In the genomic region with DNA sequence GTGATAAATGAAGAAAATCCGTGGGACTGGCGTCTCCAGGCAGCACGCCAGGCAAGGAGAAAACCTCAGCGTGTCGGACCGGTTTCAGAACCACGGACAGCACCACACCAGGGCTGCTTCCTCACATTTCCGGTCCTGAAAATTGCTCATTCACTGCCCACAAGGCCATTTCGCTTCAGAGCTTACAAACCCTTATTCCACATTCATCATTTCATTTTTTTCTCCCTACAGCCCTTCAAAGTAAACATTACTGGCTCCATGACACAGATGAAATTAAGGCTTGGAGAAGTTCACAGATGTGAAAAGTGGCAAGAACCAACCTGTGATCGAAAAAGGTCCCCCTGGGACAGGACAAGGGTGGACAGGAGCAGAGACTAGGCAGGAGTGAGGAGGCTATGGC, we compare ENCODE assay signal across 9 cellular contexts. TPM values are rescaled to one million over a fixed set of nuclear protein-coding genes. Genes with fewer than 3 reads are reported as not detected.
A peak's percentile ranks its signal among the peaks of the same experiment; 100 is the strongest.
DNase-seq lines count a peak whose midpoint lies in the region; ATAC-seq, FAIRE-seq and TF ChIP-seq lines count a peak whose summit lies in the region.
"Had no signal": no experiment of that assay in that cellular context is flagged by ENCODE, and none has a peak within 500 bp of the region (broad histone marks: within the 10 kb centered on the region; RNA-seq: fewer than 3 reads in every experiment).

No MANE protein-coding gene starts in this region.

- intact Hi-C loops in mammary epithelial cell (cut with micrococcal nuclease), result no loop called here
- intact Hi-C loops in HepG2 (cut with micrococcal nuclease; ENCODE audit: unreplicated experiment), result no loop called here

- TF ChIP-seq EP300 in HepG2 (IDR thresholded peaks at IDR 0.05; ENCODE audit: low read depth in 2 of 2, low read length in 2 of 2), result no peak
- no peak for TF ChIP-seq EP300 in HepG2 (CRISPR knock-in tag; IDR thresholded peaks at IDR 0.05; ENCODE audit: borderline replicate concordance)

- BruUV-seq in mammary epithelial cell (replicated peaks; lab: Mats Ljungman, UMichigan) (no TSS peak), HepG2 (replicated peaks; lab: Mats Ljungman, UMichigan) (no TSS peak)

- H3K36me3 ChIP-seq in mammary epithelial cell (ENCODE audit: insufficient read depth, low read length) (no peaks in the 10 kb centered on the region), HepG2 (replicated peaks in 1 of 2; ENCODE audit: control insufficient read depth in 1 of 2, insufficient read depth in 2 of 2, low read length in 2 of 2) (no peaks in the 10 kb centered on the region)

- H4K20me1 ChIP-seq in mammary epithelial cell (ENCODE audit: insufficient read depth, low read length), result no peaks in the 10 kb centered on the region
- H4K20me1 ChIP-seq in HepG2 (ENCODE audit: insufficient read depth, low read length), result no peaks in the 10 kb centered on the region

- H3K27me3 ChIP-seq in mammary epithelial cell (ENCODE audit: insufficient read depth, low read length) (no peaks in the 10 kb centered on the region), HepG2 (ENCODE audit: control insufficient read depth in 1 of 2, insufficient read depth in 2 of 2, low read length in 2 of 2) (peaks cover 0 to under 1% of the 10 kb centered on the region in 2 experiments; a peak in 2 of 5 replicates)

- ATAC-seq in HepG2 (no peak), GM21526 (IDR thresholded peaks at IDR 0.05; ENCODE audit: low FRiP score, unreplicated experiment) (no peak), GM21786 (IDR thresholded peaks at IDR 0.05; ENCODE audit: unreplicated experiment) (no peak)

- 20% methylated on average over 6 of the region's 10 CpGs for WGBS in mammary epithelial cell (ENCODE audit: low coverage, missing lambda C conversion rate)
- 12% methylated on average over 10 of the region's 10 CpGs for WGBS in HepG2 (ENCODE audit: low lambda C conversion rate)

- peak; percentile 15 for FAIRE-seq in HepG2 (lab: Jason Lieb, UNC)

- TF ChIP-seq CTCF in mammary epithelial cell (conservative IDR thresholded peaks at IDR 0.05 in 1 of 2, IDR thresholded peaks at IDR 0.05 in 1 of 2; ENCODE audit: extremely low read depth in 1 of 2, insufficient read depth in 1 of 2, low read depth in 1 of 2, low read length in 2 of 2) (no peak), HepG2 (CRISPR knock-in tag; IDR thresholded peaks at IDR 0.05) (no peak)

- POLR2A ChIA-PET in HepG2 (lab: Yijun Ruan, JAX), result no interaction called here

- no peak overlapping the region for H3K4me2 ChIP-seq in mammary epithelial cell (ENCODE audit: insufficient read depth, low read depth, low read length)
- H3K4me2 ChIP-seq in HepG2 (ENCODE audit: low read depth, low read length), result no peak overlapping the region

- in situ Hi-C loops in mammary epithelial cell (cut with MboI; ENCODE audit: low sequenced_read_pairs in 2 of 2) (no loop called here), HepG2 (cut with HindIII; ENCODE audit: extremely low pct_ligation_motif_present, low pct_unique_long_range_greater_than_20kb) (no loop called here)

- H3K9me3 ChIP-seq in mammary epithelial cell (replicated peaks; ENCODE audit: insufficient read depth, low read length) (no peaks in the 10 kb centered on the region), HepG2 (ENCODE audit: low read length) (no peaks in the 10 kb centered on the region)

- no peak overlapping the region for H3K27ac ChIP-seq in mammary epithelial cell (ENCODE audit: insufficient read depth, low read depth, low read length)
- H3K27ac ChIP-seq in HepG2 (ENCODE audit: extremely low read length, insufficient read depth, low read length), result no peak overlapping the region

- dilution Hi-C loops in mammary epithelial cell (cut with HindIII; ENCODE audit: low sequenced_read_pairs), result no loop called here

- H2AFZ ChIP-seq in mammary epithelial cell (ENCODE audit: low read depth, low read length) (no peak overlapping the region), HepG2 (ENCODE audit: low read length) (no peak overlapping the region)

- H3K9ac ChIP-seq in mammary epithelial cell (ENCODE audit: insufficient read depth, low read length) (no peak overlapping the region), HepG2 (ENCODE audit: insufficient read depth, low read depth, low read length) (no peak overlapping the region)

- H3K79me2 ChIP-seq in mammary epithelial cell (ENCODE audit: insufficient read depth, low read length), result no peaks in the 10 kb centered on the region
- no peaks in the 10 kb centered on the region for H3K79me2 ChIP-seq in HepG2 (ENCODE audit: insufficient read depth, low read length)

- CTCF ChIA-PET in mammary epithelial cell (lab: Charles Lee; ENCODE audit: low non-redundant PET), result no interaction called here
- CTCF ChIA-PET in HepG2 (lab: Yijun Ruan, JAX; ENCODE audit: low intra/inter-chr PET ratio, low total read pairs), result no interaction called here

- peak; percentile 9 for DNase-seq in NK-92 treated with Interleukin-12 subunit alpha and Interleukin-12 subunit beta, amount 100 ng/mL, for 24 hours (lab: John Stamatoyannopoulos, UW)
- DNase-seq in NK-92 (lab: John Stamatoyannopoulos, UW; ENCODE audit: unreplicated experiment) (no peak), SKM-1 treated with dmso at 0.1 percent for 144 hours (lab: John Stamatoyannopoulos, UW; ENCODE audit: unreplicated experiment) (peak; percentile 25), mammary epithelial cell (peak; percentile 70), HepG2 (ENCODE audit: low spot score) (peak; percentile 49), superior temporal gyrus (ENCODE audit: extremely low spot score) (peak; percentile 70)
- DNase-seq: activated B cell treated with CpG ODN at 0.5 μM for 24 hours had no signal

- H3K4me1 ChIP-seq in mammary epithelial cell (ENCODE audit: insufficient read depth, low read length) (peaks cover 16% of the 10 kb centered on the region), HepG2 (ENCODE audit: insufficient read depth, low read length) (peaks cover 12% of the 10 kb centered on the region)

- TF ChIP-seq POLR2A in HepG2 (IDR thresholded peaks at IDR 0.05; ENCODE audit: insufficient read depth in 1 of 2, low read depth in 2 of 2, low read length in 2 of 2), result no peak

- TF ChIP-seq RAD21 in HepG2 (CRISPR knock-in tag; IDR thresholded peaks at IDR 0.05), result no peak

- no peak overlapping the region for H3K4me3 ChIP-seq in mammary epithelial cell (replicated peaks in 1 of 3; ENCODE audit: insufficient read depth in 1 of 3, low read depth in 2 of 3, low read length in 3 of 3)
- no peak overlapping the region for H3K4me3 ChIP-seq in HepG2 (replicated peaks in 1 of 3; ENCODE audit: insufficient read depth in 1 of 3, low read depth in 2 of 3, low read length in 3 of 3)

RNA-seq across cellular contexts. Expression of a gene that starts 1.5 kb away (rescaled TPM):
- 1 to 10 TPM; 4.7 to 8.7 TPM for total RNA-seq in mammary epithelial cell
- 3.7 TPM for polyA plus RNA-seq in mammary epithelial cell
- 7.2 TPM for polyA minus RNA-seq in mammary epithelial cell
- total RNA-seq in HepG2 (2016; rRNA removed; fragmentation: Illumina TruSeq; extraction: Trizol), result 2.0 and 2.1 TPM in 2 replicates
- 0.20 and 0.26 TPM in 2 replicates for total RNA-seq in HepG2 (2016; cell fraction: cytosol; rRNA removed; fragmentation: Illumina TruSeq; extraction: Trizol; ENCODE audit: low read depth)
- 1.6 and 2.0 TPM in 2 replicates for total RNA-seq in HepG2 (2016; cell fraction: insoluble cytoplasmic fraction; rRNA removed; fragmentation: Illumina TruSeq; extraction: Trizol)
- 0.71 and 0.79 TPM in 2 replicates for total RNA-seq in HepG2 (2016; cell fraction: membrane; rRNA removed; fragmentation: Illumina TruSeq; extraction: Trizol)
- 1.4 and 1.8 TPM in 2 replicates for total RNA-seq in HepG2 (2016; cell fraction: nucleus; rRNA removed; fragmentation: Illumina TruSeq; extraction: Trizol)
- polyA plus RNA-seq in HepG2 (2011; rRNA removed), result 0.32 and 0.56 TPM in 2 replicates
- 0.31 and 0.34 TPM in 2 replicates for polyA plus RNA-seq in HepG2 (2011; cell fraction: cytosol; rRNA removed)
- 0.50 and 0.62 TPM in 2 replicates for polyA plus RNA-seq in HepG2 (2011; cell fraction: nucleus; rRNA removed)
- polyA plus RNA-seq in HepG2 (2012), result 0.59 and 0.60 TPM in 2 replicates
- 0.09 TPM in 2 replicates for polyA plus RNA-seq in HepG2 (2016; cell fraction: cytosol; fragmentation: Illumina TruSeq; extraction: Trizol; ENCODE audit: low read depth)
- 1.4 and 1.7 TPM in 2 replicates for polyA plus RNA-seq in HepG2 (2016; cell fraction: insoluble cytoplasmic fraction; fragmentation: Illumina TruSeq; extraction: Trizol; ENCODE audit: low read depth)
- 0.34 and 0.43 TPM in 2 replicates for polyA plus RNA-seq in HepG2 (2016; cell fraction: membrane; fragmentation: Illumina TruSeq; extraction: Trizol; ENCODE audit: low read depth)
- polyA plus RNA-seq in HepG2 (2016; cell fraction: nucleus; fragmentation: Illumina TruSeq; extraction: Trizol; ENCODE audit: insufficient read depth, low read depth), result 1.1 and 1.6 TPM in 2 replicates
- 0.62 and 3.2 TPM in 2 replicates for polyA minus RNA-seq in HepG2 (2011; rRNA and poly(A)+ RNA removed; ENCODE audit: low replicate concordance)
- polyA minus RNA-seq in HepG2 (2011; cell fraction: cytosol; rRNA and poly(A)+ RNA removed), result 0.70 and 0.99 TPM in 2 replicates
- 0.87 and 0.90 TPM in 2 replicates for polyA minus RNA-seq in HepG2 (2011; cell fraction: nucleus; rRNA and poly(A)+ RNA removed)

RNA-seq across cellular contexts. Expression of a gene that starts 18.9 kb away (rescaled TPM):
- total RNA-seq in mammary epithelial cell (1 to 10 TPM in 1 of 2 donors, not detected in 1; 1.2 TPM), HepG2 (2016; rRNA removed; fragmentation: Illumina TruSeq; extraction: Trizol) (not detected in 2 replicates)
- polyA plus RNA-seq in mammary epithelial cell (0.42 TPM), HepG2 (2011; rRNA removed) (not detected in 2 replicates)
- not detected for polyA minus RNA-seq in mammary epithelial cell
- not detected in 2 replicates for total RNA-seq in HepG2 (2016; cell fraction: cytosol; rRNA removed; fragmentation: Illumina TruSeq; extraction: Trizol; ENCODE audit: low read depth)
- total RNA-seq in HepG2 (2016; cell fraction: insoluble cytoplasmic fraction; rRNA removed; fragmentation: Illumina TruSeq; extraction: Trizol), result not detected in 2 replicates
- not detected in 2 replicates for total RNA-seq in HepG2 (2016; cell fraction: membrane; rRNA removed; fragmentation: Illumina TruSeq; extraction: Trizol)
- not detected in 2 replicates for total RNA-seq in HepG2 (2016; cell fraction: nucleus; rRNA removed; fragmentation: Illumina TruSeq; extraction: Trizol)
- not detected in 2 replicates for polyA plus RNA-seq in HepG2 (2011; cell fraction: cytosol; rRNA removed)
- not detected in 2 replicates for polyA plus RNA-seq in HepG2 (2011; cell fraction: nucleus; rRNA removed)
- not detected in 2 replicates for polyA plus RNA-seq in HepG2 (2012)
- polyA plus RNA-seq in HepG2 (2016; cell fraction: cytosol; fragmentation: Illumina TruSeq; extraction: Trizol; ENCODE audit: low read depth), result not detected in 2 replicates
- polyA plus RNA-seq in HepG2 (2016; cell fraction: insoluble cytoplasmic fraction; fragmentation: Illumina TruSeq; extraction: Trizol; ENCODE audit: low read depth), result not detected in 2 replicates
- polyA plus RNA-seq in HepG2 (2016; cell fraction: membrane; fragmentation: Illumina TruSeq; extraction: Trizol; ENCODE audit: low read depth), result not detected in 2 replicates
- not detected in 2 replicates for polyA plus RNA-seq in HepG2 (2016; cell fraction: nucleus; fragmentation: Illumina TruSeq; extraction: Trizol; ENCODE audit: insufficient read depth, low read depth)
- not detected in 2 replicates for polyA minus RNA-seq in HepG2 (2011; rRNA and poly(A)+ RNA removed; ENCODE audit: low replicate concordance)
- not detected in 2 replicates for polyA minus RNA-seq in HepG2 (2011; cell fraction: cytosol; rRNA and poly(A)+ RNA removed)
- polyA minus RNA-seq in HepG2 (2011; cell fraction: nucleus; rRNA and poly(A)+ RNA removed), result not detected in 2 replicates
- total RNA-seq: activated B cell treated with CpG ODN at 0.5 μM for 24 hours had no signal

RNA-seq across cellular contexts. Expression of a gene that starts 19.0 kb away (rescaled TPM):
- total RNA-seq in mammary epithelial cell (not detected), HepG2 (2016; rRNA removed; fragmentation: Illumina TruSeq; extraction: Trizol) (not detected in 2 replicates)
- polyA plus RNA-seq in mammary epithelial cell (not detected), HepG2 (2011; rRNA removed) (not detected in 2 replicates)
- polyA minus RNA-seq in mammary epithelial cell, result not detected
- not detected in 2 replicates for total RNA-seq in HepG2 (2016; cell fraction: cytosol; rRNA removed; fragmentation: Illumina TruSeq; extraction: Trizol; ENCODE audit: low read depth)
- not detected in 2 replicates for total RNA-seq in HepG2 (2016; cell fraction: insoluble cytoplasmic fraction; rRNA removed; fragmentation: Illumina TruSeq; extraction: Trizol)
- not detected in 2 replicates for total RNA-seq in HepG2 (2016; cell fraction: membrane; rRNA removed; fragmentation: Illumina TruSeq; extraction: Trizol)
- total RNA-seq in HepG2 (2016; cell fraction: nucleus; rRNA removed; fragmentation: Illumina TruSeq; extraction: Trizol), result not detected in 2 replicates
- not detected in 2 replicates for polyA plus RNA-seq in HepG2 (2011; cell fraction: cytosol; rRNA removed)
- not detected in 2 replicates for polyA plus RNA-seq in HepG2 (2011; cell fraction: nucleus; rRNA removed)
- not detected in 2 replicates for polyA plus RNA-seq in HepG2 (2012)
- polyA plus RNA-seq in HepG2 (2016; cell fraction: cytosol; fragmentation: Illumina TruSeq; extraction: Trizol; ENCODE audit: low read depth), result not detected in 2 replicates
- polyA plus RNA-seq in HepG2 (2016; cell fraction: insoluble cytoplasmic fraction; fragmentation: Illumina TruSeq; extraction: Trizol; ENCODE audit: low read depth), result not detected in 2 replicates
- not detected in 2 replicates for polyA plus RNA-seq in HepG2 (2016; cell fraction: membrane; fragmentation: Illumina TruSeq; extraction: Trizol; ENCODE audit: low read depth)
- not detected in 2 replicates for polyA plus RNA-seq in HepG2 (2016; cell fraction: nucleus; fragmentation: Illumina TruSeq; extraction: Trizol; ENCODE audit: insufficient read depth, low read depth)
- polyA minus RNA-seq in HepG2 (2011; rRNA and poly(A)+ RNA removed; ENCODE audit: low replicate concordance), result 0.07 TPM in 1 of 2 replicates, not detected in the other
- polyA minus RNA-seq in HepG2 (2011; cell fraction: cytosol; rRNA and poly(A)+ RNA removed), result not detected in 2 replicates
- polyA minus RNA-seq in HepG2 (2011; cell fraction: nucleus; rRNA and poly(A)+ RNA removed), result not detected in 2 replicates
- total RNA-seq: activated B cell treated with CpG ODN at 0.5 μM for 24 hours had no signal

RNA-seq across cellular contexts. Expression of a gene that starts 35.8 kb away (rescaled TPM):
- 10 to 100 TPM; 47.4 to 48.8 TPM for total RNA-seq in mammary epithelial cell
- 39.2 TPM for polyA plus RNA-seq in mammary epithelial cell
- polyA minus RNA-seq in mammary epithelial cell, result 36.0 TPM
- 10.1 and 11.5 TPM in 2 replicates for total RNA-seq in HepG2 (2016; rRNA removed; fragmentation: Illumina TruSeq; extraction: Trizol)
- 14.4 and 15.0 TPM in 2 replicates for total RNA-seq in HepG2 (2016; cell fraction: cytosol; rRNA removed; fragmentation: Illumina TruSeq; extraction: Trizol; ENCODE audit: low read depth)
- 9.9 and 11.9 TPM in 2 replicates for total RNA-seq in HepG2 (2016; cell fraction: insoluble cytoplasmic fraction; rRNA removed; fragmentation: Illumina TruSeq; extraction: Trizol)
- total RNA-seq in HepG2 (2016; cell fraction: membrane; rRNA removed; fragmentation: Illumina TruSeq; extraction: Trizol), result 28.4 and 30.1 TPM in 2 replicates
- 6.7 and 8.6 TPM in 2 replicates for total RNA-seq in HepG2 (2016; cell fraction: nucleus; rRNA removed; fragmentation: Illumina TruSeq; extraction: Trizol)
- polyA plus RNA-seq in HepG2 (2011; rRNA removed), result 15.0 and 20.0 TPM in 2 replicates
- 14.6 and 15.9 TPM in 2 replicates for polyA plus RNA-seq in HepG2 (2011; cell fraction: cytosol; rRNA removed)
- 34.5 and 40.1 TPM in 2 replicates for polyA plus RNA-seq in HepG2 (2011; cell fraction: nucleus; rRNA removed)
- 7.5 and 9.2 TPM in 2 replicates for polyA plus RNA-seq in HepG2 (2012)
- polyA plus RNA-seq in HepG2 (2016; cell fraction: cytosol; fragmentation: Illumina TruSeq; extraction: Trizol; ENCODE audit: low read depth), result 20.7 and 22.9 TPM in 2 replicates
- polyA plus RNA-seq in HepG2 (2016; cell fraction: insoluble cytoplasmic fraction; fragmentation: Illumina TruSeq; extraction: Trizol; ENCODE audit: low read depth), result 11.8 and 14.9 TPM in 2 replicates
- 32.1 and 34.7 TPM in 2 replicates for polyA plus RNA-seq in HepG2 (2016; cell fraction: membrane; fragmentation: Illumina TruSeq; extraction: Trizol; ENCODE audit: low read depth)
- polyA plus RNA-seq in HepG2 (2016; cell fraction: nucleus; fragmentation: Illumina TruSeq; extraction: Trizol; ENCODE audit: insufficient read depth, low read depth), result 17.6 and 18.4 TPM in 2 replicates
- 26.2 and 35.2 TPM in 2 replicates for polyA minus RNA-seq in HepG2 (2011; rRNA and poly(A)+ RNA removed; ENCODE audit: low replicate concordance)
- polyA minus RNA-seq in HepG2 (2011; cell fraction: cytosol; rRNA and poly(A)+ RNA removed), result 9.8 and 12.6 TPM in 2 replicates
- 6.7 and 8.6 TPM in 2 replicates for polyA minus RNA-seq in HepG2 (2011; cell fraction: nucleus; rRNA and poly(A)+ RNA removed)
